ENCODE assay signal across 31 cellular contexts in genomic region chr9:109834855-109835254, GRCh38. TPM values are rescaled to one million over a fixed set of nuclear protein-coding genes. Genes with fewer than 3 reads are reported as not detected.
"Had no signal": no experiment of that assay in that cellular context is flagged by ENCODE, and none has a peak within 500 bp of the region (broad histone marks: within the 10 kb centered on the region; RNA-seq: fewer than 3 reads in every experiment).

No MANE protein-coding gene starts in this region.

- H3K36me3 ChIP-seq: adrenal gland, ascending aorta, brain microvascular endothelial cell, breast epithelium, cardiac muscle cell had no signal

- DNase-seq: activated effector memory CD4-positive, alpha-beta T cell treated with anti-CD3 and anti-CD28 coated beads, Interleukin-2, amount 50 U/mL, for 16 hours; activated effector memory CD4-positive, alpha-beta T cell treated with Interleukin-2 at 50 U/mL for 16 hours; activated gamma-delta T cell; activated gamma-delta T cell treated with Interleukin-2 at 50 U/mL for 16 hours; activated naive CD4-positive, alpha-beta T cell; activated naive CD4-positive, alpha-beta T cell treated with anti-CD3 and anti-CD28 coated beads for 36 hours; activated naive CD4-positive, alpha-beta T cell treated with anti-CD3 and anti-CD28 coated beads, Interleukin-2, amount 10 ng/mL, durations not matched to agents 7 days and 5 days; activated naive CD4-positive, alpha-beta T cell treated with anti-CD3 and anti-CD28 coated beads, Interleukin-2, amount 50 U/mL, for 16 hours; activated naive CD4-positive, alpha-beta T cell treated with Interleukin-2 at 50 U/mL for 16 hours; activated naive CD8-positive, alpha-beta T cell treated with anti-CD3 and anti-CD28 coated beads for 36 hours; activated naive CD8-positive, alpha-beta T cell treated with anti-CD3 and anti-CD28 coated beads, Interleukin-2, amount 10 ng/mL, durations not matched to agents 7 days and 5 days; activated naive CD8-positive, alpha-beta T cell treated with anti-CD3 and anti-CD28 coated beads, Interleukin-2, amount 50 U/mL, for 24 hours; activated T-cell treated with anti-CD3 and anti-CD28 coated beads, Interleukin-2, amount 50 U/mL, for 24 hours; activated T-cell treated with anti-CD3 and anti-CD28 coated beads, Interleukin-2, amount 50 U/mL, for 4 hours; activated T-cell treated with anti-CD3 and anti-CD28 coated beads, Interleukin-2, amount 50 U/mL, for 48 hours; activated T-cell treated with anti-CD3 and anti-CD28 coated beads, Interleukin-2, amount 50 U/mL, for 72 hours; adrenal gland; amniotic stem cell; amygdala; anterior cingulate cortex; aorta; body of pancreas; brain microvascular endothelial cell; caudate nucleus; central memory CD4-positive, alpha-beta T cell; cerebellar nuclear complex had no signal

- H3K27me3 ChIP-seq: adrenal gland, ascending aorta, body of pancreas, brain microvascular endothelial cell, breast epithelium, cardiac muscle cell had no signal

- H3K4me3 ChIP-seq: adrenal gland, ascending aorta, body of pancreas, breast epithelium, cardiac muscle cell had no signal

- H3K27ac ChIP-seq: adrenal gland, ascending aorta, body of pancreas, brain microvascular endothelial cell, breast epithelium, cardiac muscle cell had no signal

- ATAC-seq: activated naive CD4-positive, alpha-beta T cell treated with anti-CD3 and anti-CD28 coated beads, Interleukin-2, amount 50 U/mL, for 72 hours; activated naive CD8-positive, alpha-beta T cell treated with anti-CD3 and anti-CD28 coated beads, Interleukin-2, amount 50 U/mL, for 24 hours; activated T-cell treated with anti-CD3 and anti-CD28 coated beads, Interleukin-2, amount 50 U/mL, for 4 hours; activated T-cell treated with anti-CD3 and anti-CD28 coated beads, Interleukin-2, amount 50 U/mL, for 72 hours; activated T-helper 17 cell treated with anti-CD3 and anti-CD28 coated beads, Interleukin-2, amount 50 U/mL, for 72 hours; body of pancreas had no signal

- H3K4me1 ChIP-seq: ascending aorta, body of pancreas, breast epithelium had no signal

- H3K9me3 ChIP-seq: adrenal gland, ascending aorta had no signal

RNA-seq across cellular contexts. Expression of gene PALM2AKAP2, which starts 54.9 kb away (rescaled TPM):
- total RNA-seq: activated naive CD8-positive, alpha-beta T cell treated with anti-CD3 and anti-CD28 coated beads for 36 hours; activated naive CD8-positive, alpha-beta T cell treated with anti-CD3 and anti-CD28 coated beads, Interleukin-2, amount 10 ng/mL, durations not matched to agents 7 days and 5 days had no signal
